Comparison of ENCODE assay signal across 12 cellular contexts in genomic region chr4:121898150-121898549, GRCh38. TPM values are rescaled to one million over a fixed set of nuclear protein-coding genes. Genes with fewer than 3 reads are reported as not detected.
DNase-seq lines count a peak whose midpoint lies in the region; ATAC-seq and TF ChIP-seq lines count a peak whose summit lies in the region.
"Had no signal": no experiment of that assay in that cellular context is flagged by ENCODE, and none has a peak within 500 bp of the region (broad histone marks: within the 10 kb centered on the region; RNA-seq: fewer than 3 reads in every experiment).

No MANE protein-coding gene starts in this region.

- no peak for TF ChIP-seq CTCF in epithelial cell of esophagus (IDR thresholded peaks at IDR 0.05; ENCODE audit: insufficient read depth, low read depth, low read length, missing control alignments)
- TF ChIP-seq CTCF in gastroesophageal sphincter (IDR thresholded peaks at IDR 0.05), result no peak

- no peaks in the 10 kb centered on the region for H3K36me3 ChIP-seq in CD4-positive, CD25-positive, alpha-beta regulatory T cell (ENCODE audit: control insufficient read depth, insufficient read depth, low read length)
- H3K36me3 ChIP-seq in gastroesophageal sphincter, result no peaks in the 10 kb centered on the region
- H3K36me3 ChIP-seq: right lobe of liver had no signal

- peak overlapping the region in 1 of 4 donors; percentile 28 for H3K4me3 Mint-ChIP-seq in CD4-positive, CD25-positive, alpha-beta regulatory T cell
- no peak overlapping the region for H3K4me3 Mint-ChIP-seq in T-cell
- H3K4me3 Mint-ChIP-seq: activated B cell treated with CpG ODN at 0.5 μM for 24 hours, HFFc6 had no signal

- H3K4me1 Mint-ChIP-seq in CD4-positive, CD25-positive, alpha-beta regulatory T cell, result peaks cover 0 to 9% (median 3%) of the 10 kb centered on the region in 4 donors
- H3K4me1 Mint-ChIP-seq in T-cell, result peaks cover 6 to 13% (median 9%) of the 10 kb centered on the region in 3 donors

- H3K27me3 Mint-ChIP-seq in CD4-positive, CD25-positive, alpha-beta regulatory T cell, result peaks cover 29% of the 10 kb centered on the region
- H3K27me3 Mint-ChIP-seq in T-cell, result peaks cover 0 to under 1% of the 10 kb centered on the region in 2 donors

- peak overlapping the region in 1 of 3 donors; percentile 48 for H3K27ac Mint-ChIP-seq in CD4-positive, CD25-positive, alpha-beta regulatory T cell
- no peak overlapping the region for H3K27ac Mint-ChIP-seq in T-cell
- H3K27ac Mint-ChIP-seq: activated B cell treated with CpG ODN at 0.5 μM for 24 hours, HFFc6 had no signal

- WGBS in gastroesophageal sphincter (ENCODE audit: low coverage in 1 of 2), 2 donors, result 79 to 86% methylated on average over 6 of the region's 6 CpGs

- DNase-seq in CD4-positive, CD25-positive, alpha-beta regulatory T cell, result peak in 2 of 3 donors; percentile 3 to 35
- DNase-seq in T-cell (peak in 18 of 34 experiments; percentile 0 to 27 (median 6)), epithelial cell of esophagus (ENCODE audit: low read depth) (peak; percentile 17), NCI-H2171 treated with DMSO at 0.1 percent for 48 hours (lab: John Stamatoyannopoulos, UW) (no peak), RKO (ENCODE audit: low spot score) (no peak)
- no peak for DNase-seq in activated CD4-positive, CD25-positive, alpha-beta regulatory T cell (lab: John Stamatoyannopoulos, UW)
- DNase-seq: activated B cell treated with CpG ODN at 0.5 μM for 24 hours, HFFc6, right lobe of liver had no signal

- POLR2A ChIA-PET in T-cell (lab: Charles Lee), result no interaction called here

- ATAC-seq in CD4-positive, CD25-positive, alpha-beta regulatory T cell (ENCODE audit: low read depth in 2 of 2), result peak; percentile 53 to 73
- peak; percentile 54 for ATAC-seq in GM21576 (IDR thresholded peaks at IDR 0.05; ENCODE audit: unreplicated experiment)
- ATAC-seq in T-cell (replicated peaks in 1 of 4), result peak; percentile 45 to 69 (median 57)
- ATAC-seq in gastroesophageal sphincter, result no peak
- ATAC-seq: body of pancreas had no signal

- H3K9me3 ChIP-seq in CD4-positive, CD25-positive, alpha-beta regulatory T cell (ENCODE audit: control insufficient read depth in 2 of 2, low read length in 2 of 2), result no peaks in the 10 kb centered on the region
- H3K9me3 ChIP-seq in gastroesophageal sphincter, result no peaks in the 10 kb centered on the region
- H3K9me3 ChIP-seq: body of pancreas, right lobe of liver had no signal

- no peaks in the 10 kb centered on the region for H3K9me3 Mint-ChIP-seq in CD4-positive, CD25-positive, alpha-beta regulatory T cell
- H3K9me3 Mint-ChIP-seq in T-cell, result no peaks in the 10 kb centered on the region
- H3K9me3 Mint-ChIP-seq: activated B cell treated with CpG ODN at 0.5 μM for 24 hours, HFFc6 had no signal

- TF ChIP-seq POLR2A in gastroesophageal sphincter (IDR thresholded peaks at IDR 0.05), result no peak

- no peak overlapping the region for H3K4me3 ChIP-seq in CD4-positive, CD25-positive, alpha-beta regulatory T cell (ENCODE audit: low read depth, low read length)
- H3K4me3 ChIP-seq in epithelial cell of esophagus (ENCODE audit: low read length) (no peak overlapping the region), gastroesophageal sphincter (no peak overlapping the region)
- H3K4me3 ChIP-seq: body of pancreas, right lobe of liver had no signal

- TF ChIP-seq EP300 in gastroesophageal sphincter (IDR thresholded peaks at IDR 0.05), result no peak

- no peaks in the 10 kb centered on the region for H3K36me3 Mint-ChIP-seq in CD4-positive, CD25-positive, alpha-beta regulatory T cell
- H3K36me3 Mint-ChIP-seq in T-cell, result no peaks in the 10 kb centered on the region

- no peak overlapping the region for H3K27ac ChIP-seq in CD4-positive, CD25-positive, alpha-beta regulatory T cell (ENCODE audit: insufficient read depth, low read length, poor library complexity, severe bottlenecking)
- H3K27ac ChIP-seq in gastroesophageal sphincter, result no peak overlapping the region
- H3K27ac ChIP-seq: body of pancreas, right lobe of liver had no signal

- CTCF ChIA-PET in T-cell (lab: Charles Lee), result interaction anchor here in 1 of 2 donors (0.7 to 1.0 kb wide), 2 partner anchors 15 to 28 kb away, joined by 3 to 5 read pairs; partner anchors contain the start of gene BBS7

- no peaks in the 10 kb centered on the region for H3K4me1 ChIP-seq in CD4-positive, CD25-positive, alpha-beta regulatory T cell (ENCODE audit: control insufficient read depth, insufficient read depth, low read length, poor library complexity, severe bottlenecking)
- no peaks in the 10 kb centered on the region for H3K4me1 ChIP-seq in gastroesophageal sphincter
- H3K4me1 ChIP-seq: body of pancreas, right lobe of liver had no signal

- H3K27me3 ChIP-seq in CD4-positive, CD25-positive, alpha-beta regulatory T cell (ENCODE audit: control insufficient read depth, insufficient read depth, low read length), result peaks cover 9% of the 10 kb centered on the region
- H3K27me3 ChIP-seq in gastroesophageal sphincter, result no peaks in the 10 kb centered on the region
- H3K27me3 ChIP-seq: body of pancreas, right lobe of liver had no signal

RNA-seq across cellular contexts. Expression of gene BBS7, which starts 27.9 kb away (rescaled TPM):
- total RNA-seq in CD4-positive, CD25-positive, alpha-beta regulatory T cell, result 5.1 TPM
- polyA plus RNA-seq in CD4-positive, CD25-positive, alpha-beta regulatory T cell, result 1 to 10 TPM; 5.7 to 9.0 (median 6.4) TPM
- total RNA-seq in T-cell (10 to 100 TPM in 2 of 5 donors, 1 to 10 TPM in 3; 6.2 to 10.8 (median 8.7) TPM), gastroesophageal sphincter (10 to 100 TPM; 13.3 to 23.1 (median 20.4) TPM)

RNA-seq across cellular contexts. Expression of gene TRPC3, which starts 53.7 kb away (rescaled TPM):
- 0.52 TPM for total RNA-seq in CD4-positive, CD25-positive, alpha-beta regulatory T cell
- not detected for polyA plus RNA-seq in CD4-positive, CD25-positive, alpha-beta regulatory T cell
- under 1 TPM in 4 of 5 donors, not detected in 1; 0.18 to 0.59 (median 0.33) TPM for total RNA-seq in T-cell
- 1 to 10 TPM in 2 of 4 donors, under 1 TPM in 2; 0.50 to 8.9 (median 3.3) TPM for total RNA-seq in gastroesophageal sphincter
- total RNA-seq: activated B cell treated with CpG ODN at 0.5 μM for 24 hours, HFFc6 had no signal

Comparison
In these comparisons a context has a peak if more than half of its experiments do, and no peak if none do; other contexts are left out.
1. DNase-seq: peak in CD4-positive, CD25-positive, alpha-beta regulatory T cell (2 of 3), T-cell (18 of 34) and epithelial cell of esophagus (single experiment); none in NCI-H2171 treated with DMSO at 0.1 percent for 48 hours (single experiment), RKO (single experiment) and activated CD4-positive, CD25-positive, alpha-beta regulatory T cell (0 of 4).